In the genomic region with DNA sequence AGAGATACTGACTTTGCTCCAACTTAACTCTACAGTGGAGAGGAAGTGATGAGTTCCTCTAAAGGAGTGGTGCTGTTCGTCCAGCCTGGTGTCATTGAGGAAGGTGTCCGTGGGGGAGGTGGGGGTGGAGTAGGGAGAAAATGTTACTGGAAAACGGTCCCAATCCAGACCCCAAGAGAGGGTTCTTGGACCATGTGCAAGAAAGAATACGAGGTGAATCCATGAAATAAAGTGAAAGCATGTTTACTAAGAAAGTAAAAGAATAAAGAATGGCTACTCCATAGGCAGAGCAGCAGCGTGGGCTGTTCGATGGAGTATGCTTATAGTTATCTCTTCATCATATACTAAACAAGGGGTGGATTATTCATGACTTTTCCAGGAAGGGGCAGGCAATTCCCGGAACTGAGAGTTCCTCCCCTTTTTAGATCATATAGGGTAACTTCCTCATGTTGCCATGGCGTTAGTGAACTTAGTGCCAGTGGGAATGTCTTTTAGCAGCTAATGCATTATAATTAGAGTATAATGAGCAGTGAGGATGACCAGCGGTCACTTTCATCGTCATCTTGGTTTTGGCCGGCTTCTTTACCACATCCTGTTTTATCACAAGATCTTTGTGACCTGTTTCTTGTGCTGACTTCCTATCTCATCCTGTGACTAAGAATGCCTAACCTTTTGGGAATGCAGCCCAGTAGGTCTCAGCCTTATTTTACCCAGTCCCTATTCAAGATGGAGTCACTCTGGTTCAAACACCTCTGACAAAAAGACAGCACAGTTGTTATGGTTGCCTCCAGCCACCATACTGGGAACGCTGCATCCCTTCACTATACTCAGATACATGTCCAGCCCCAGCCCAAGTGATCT, we compare ENCODE assay signal across 8 cellular contexts. TPM values are rescaled to one million over a fixed set of nuclear protein-coding genes. Genes with fewer than 3 reads are reported as not detected.
DNase-seq lines count a peak whose midpoint lies in the region; ATAC-seq, FAIRE-seq and TF ChIP-seq lines count a peak whose summit lies in the region.

No MANE protein-coding gene starts in this region.

- H3K36me3 ChIP-seq in tibial artery: no peaks in the 10 kb centered on the region

- no peak for FAIRE-seq in HTR-8/SVneo (lab: Jason Lieb, UNC)

- H3K27ac Mint-ChIP-seq in activated CD4-positive, alpha-beta T cell treated with anti-CD3 and anti-CD28 coated beads, Interleukin-2, amount 10 ng/mL, durations not matched to agents 7 days and 5 days: peak overlapping the region; percentile 81

- H3K27ac ChIP-seq in foreskin keratinocyte (no peak overlapping the region), tibial artery (no peak overlapping the region)

- no peaks in the 10 kb centered on the region for H3K36me3 Mint-ChIP-seq in activated CD4-positive, alpha-beta T cell treated with anti-CD3 and anti-CD28 coated beads, Interleukin-2, amount 10 ng/mL, durations not matched to agents 7 days and 5 days (ENCODE audit: low read depth)

- CTCF ChIA-PET in activated CD4-positive, alpha-beta T cell treated with anti-CD3 and anti-CD28 coated beads, Interleukin-2, amount 10 ng/mL, durations not matched to agents 7 days and 5 days (lab: Charles Lee): interaction anchor here (0.7 to 1.6 kb wide), 5 partner anchors 11 to 592 kb away, joined by 3 read pairs; no protein-coding TSS in a partner anchor

- H3K27me3 Mint-ChIP-seq in activated CD4-positive, alpha-beta T cell treated with anti-CD3 and anti-CD28 coated beads, Interleukin-2, amount 10 ng/mL, durations not matched to agents 7 days and 5 days: peaks cover 8% of the 10 kb centered on the region

- TF ChIP-seq CTCF in foreskin keratinocyte (conservative IDR thresholded peaks at IDR 0.05): no peak
- no peak for TF ChIP-seq CTCF in tibial artery (IDR thresholded peaks at IDR 0.05)

- no peaks in the 10 kb centered on the region for H3K9me3 Mint-ChIP-seq in activated CD4-positive, alpha-beta T cell treated with anti-CD3 and anti-CD28 coated beads, Interleukin-2, amount 10 ng/mL, durations not matched to agents 7 days and 5 days

- ATAC-seq in foreskin keratinocyte (peak; percentile 27), GM19324 (IDR thresholded peaks at IDR 0.05; ENCODE audit: low FRiP score, unreplicated experiment) (no peak), GM19467 (IDR thresholded peaks at IDR 0.05; ENCODE audit: unreplicated experiment) (no peak)

- H3K27me3 ChIP-seq in foreskin keratinocyte (no peaks in the 10 kb centered on the region), tibial artery (no peaks in the 10 kb centered on the region)

- POLR2A ChIA-PET in activated CD4-positive, alpha-beta T cell treated with anti-CD3 and anti-CD28 coated beads, Interleukin-2, amount 10 ng/mL, durations not matched to agents 7 days and 5 days (lab: Charles Lee): no interaction called here

- intact Hi-C loops in tibial artery (cut with DNase I; ENCODE audit: low total_unique reads): no loop called here

- peak overlapping the region; percentile 47 for H3K4me3 Mint-ChIP-seq in activated CD4-positive, alpha-beta T cell treated with anti-CD3 and anti-CD28 coated beads, Interleukin-2, amount 10 ng/mL, durations not matched to agents 7 days and 5 days

- H3K4me1 ChIP-seq in foreskin keratinocyte: peaks cover 9% of the 10 kb centered on the region
- H3K4me1 ChIP-seq in tibial artery: peaks cover 0 to 3% (median 3%) of the 10 kb centered on the region in 4 donors

- no peak overlapping the region for H3K4me3 ChIP-seq in tibial artery

- H3K9me3 ChIP-seq in tibial artery: no peaks in the 10 kb centered on the region

- DNase-seq in HT-29 (ENCODE audit: low spot score) (peak; percentile 42), foreskin keratinocyte (peak; percentile 59 to 86), HTR-8/SVneo (ENCODE audit: insufficient read length, low spot score) (no peak), tibial artery (no peak)
- peak; percentile 74 for DNase-seq in activated CD4-positive, alpha-beta T cell treated with anti-CD3 and anti-CD28 coated beads, Interleukin-2, amount 10 ng/mL, durations not matched to agents 7 days and 5 days
- peak; percentile 28 to 70 for DNase-seq in stimulated activated CD4-positive, alpha-beta T cell treated with anti-CD3 and anti-CD28 coated beads, Interleukin-1b, Interleukin-23, amount 100 ng/mL, for 4 hours (ENCODE audit: low read depth in 2 of 2)

- H3K4me1 Mint-ChIP-seq in activated CD4-positive, alpha-beta T cell treated with anti-CD3 and anti-CD28 coated beads, Interleukin-2, amount 10 ng/mL, durations not matched to agents 7 days and 5 days: peaks cover 27% of the 10 kb centered on the region

RNA-seq across cellular contexts. Expression of gene CLEC3B, which starts 38.6 kb away (rescaled TPM):
- total RNA-seq in HT-29 (2014; rRNA removed; shearing (Covaris generic)): not detected in 2 replicates
- total RNA-seq in activated CD4-positive, alpha-beta T cell treated with anti-CD3 and anti-CD28 coated beads, Interleukin-2, amount 10 ng/mL, durations not matched to agents 7 days and 5 days: under 1 TPM; 0.30 to 0.37 TPM
- total RNA-seq in foreskin keratinocyte: not detected in 2 replicates
- not detected in 2 replicates for polyA plus RNA-seq in foreskin keratinocyte

Comparison
In these comparisons a context has a peak if more than half of its experiments do, and no peak if none do; other contexts are left out.
1. DNase-seq: peak in HT-29 (single experiment), activated CD4-positive, alpha-beta T cell treated with anti-CD3 and anti-CD28 coated beads, Interleukin-2, amount 10 ng/mL, durations not matched to agents 7 days and 5 days (single experiment), foreskin keratinocyte (2 of 2) and stimulated activated CD4-positive, alpha-beta T cell treated with anti-CD3 and anti-CD28 coated beads, Interleukin-1b, Interleukin-23, amount 100 ng/mL, for 4 hours (2 of 2); none in HTR-8/SVneo (single experiment) and tibial artery (0 of 2).